In genomic region chr19:35403116-35403760, GRCh38 we compare ENCODE assay signal across 26 cellular contexts. TPM values are rescaled to one million over a fixed set of nuclear protein-coding genes. Genes with fewer than 3 reads are reported as not detected.
A peak's percentile ranks its signal among the peaks of the same experiment; 100 is the strongest.
DNase-seq lines count a peak whose midpoint lies in the region; ATAC-seq and TF ChIP-seq lines count a peak whose summit lies in the region.
"Had no signal": no experiment of that assay in that cellular context is flagged by ENCODE, and none has a peak within 500 bp of the region (broad histone marks: within the 10 kb centered on the region; RNA-seq: fewer than 3 reads in every experiment).

No MANE protein-coding gene starts in this region.

- intact Hi-C loops in activated CD4-positive, alpha-beta T cell treated with anti-CD3 and anti-CD28 coated beads for 36 hours (cut with DNase I, micrococcal nuclease) = loop anchor here in 1 of 2 experiments (5.0 kb wide), 1 partner anchor 59 kb away; no protein-coding TSS in a partner anchor
- intact Hi-C loops in activated CD4-positive, alpha-beta T cell treated with anti-CD3 and anti-CD28 coated beads, Interleukin-2, amount 10 ng/mL, durations not matched to agents 24 days and 14 days (cut with micrococcal nuclease) = no loop called here

- TF ChIP-seq CTCF in foreskin fibroblast (IDR thresholded peaks at IDR 0.05; ENCODE audit: low read depth, low read length) = no peak

- no peaks in the 10 kb centered on the region for H3K4me1 ChIP-seq in CD4-positive, CD25-positive, alpha-beta regulatory T cell (ENCODE audit: control insufficient read depth, insufficient read depth, low read length, poor library complexity, severe bottlenecking)
- H3K4me1 ChIP-seq: esophagus muscularis mucosa, pancreas had no signal

- POLR2A ChIA-PET in activated CD4-positive, alpha-beta T cell treated with anti-CD3 and anti-CD28 coated beads for 36 hours (lab: Charles Lee) = no interaction called here

- H3K9me3 ChIP-seq in CD4-positive, CD25-positive, alpha-beta regulatory T cell (ENCODE audit: control insufficient read depth in 2 of 2, low read length in 2 of 2) = no peaks in the 10 kb centered on the region
- H3K9me3 ChIP-seq: esophagus muscularis mucosa, pancreas had no signal

- no peak for ATAC-seq in activated CD4-positive, alpha-beta T cell treated with anti-CD3 and anti-CD28 coated beads for 36 hours
- no peak for ATAC-seq in CD4-positive, CD25-positive, alpha-beta regulatory T cell (ENCODE audit: low read depth in 2 of 2)
- ATAC-seq in effector memory CD8-positive, alpha-beta T cell (replicated peaks) = peak; percentile 72
- ATAC-seq: naive thymus-derived CD8-positive, alpha-beta T cell had no signal

- peak; percentile 24 for DNase-seq in activated CD4-positive, alpha-beta T cell treated with anti-CD3 and anti-CD28 coated beads for 36 hours
- no peak for DNase-seq in activated CD4-positive, alpha-beta T cell treated with anti-CD3 and anti-CD28 coated beads, Interleukin-2, amount 10 ng/mL, durations not matched to agents 24 days and 14 days
- no peak for DNase-seq in CD4-positive, CD25-positive, alpha-beta regulatory T cell
- DNase-seq in RPMI8226 (peak; percentile 86), HuH-7 (ENCODE audit: low spot score) (no peak), foreskin fibroblast (no peak), NCI-H1694 (lab: John Stamatoyannopoulos, UW) (no peak)
- DNase-seq in effector memory CD8-positive, alpha-beta T cell = no peak
- DNase-seq: activated CD4-positive, alpha-beta T cell treated with anti-CD3 and anti-CD28 coated beads, Interleukin-2, amount 50 U/mL, for 4 hours; COR-L47; DND-41; effector CD8-positive, alpha-beta T cell; HCEC 1CT; kidney glomerular epithelial cell; naive thymus-derived CD8-positive, alpha-beta T cell; NCI-H1436 treated with DMSO at 0.1 percent for 48 hours; pancreas; stimulated activated CD4-positive, alpha-beta T cell treated with anti-CD3 and anti-CD28 coated beads, Interleukin-4, amount 100 ng/mL, for 1 hour; substantia nigra had no signal

- CTCF ChIA-PET in activated CD4-positive, alpha-beta T cell treated with anti-CD3 and anti-CD28 coated beads for 36 hours (lab: Charles Lee) = interaction anchor here (1.0 to 1.5 kb wide), 2 partner anchors 35 to 56 kb away, joined by 3 to 4 read pairs; partner anchors contain the start of gene FFAR1

- no peak overlapping the region for H3K4me3 ChIP-seq in CD4-positive, CD25-positive, alpha-beta regulatory T cell (ENCODE audit: low read depth, low read length)
- H3K4me3 ChIP-seq in foreskin fibroblast (ENCODE audit: low read depth in 1 of 2, low read length in 2 of 2) = no peak overlapping the region
- H3K4me3 ChIP-seq: esophagus muscularis mucosa, pancreas, skin epidermis had no signal

- no peaks in the 10 kb centered on the region for H3K9me3 Mint-ChIP-seq in activated CD4-positive, alpha-beta T cell treated with anti-CD3 and anti-CD28 coated beads for 36 hours (ENCODE audit: low read depth)
- H3K9me3 Mint-ChIP-seq in activated CD4-positive, alpha-beta T cell treated with anti-CD3 and anti-CD28 coated beads, Interleukin-2, amount 10 ng/mL, durations not matched to agents 24 days and 14 days = no peaks in the 10 kb centered on the region
- peaks cover 0 to 1% (median 0%) of the 10 kb centered on the region in 7 donors for H3K9me3 Mint-ChIP-seq in CD4-positive, CD25-positive, alpha-beta regulatory T cell
- no peaks in the 10 kb centered on the region for H3K9me3 Mint-ChIP-seq in effector memory CD8-positive, alpha-beta T cell
- H3K9me3 Mint-ChIP-seq: naive thymus-derived CD8-positive, alpha-beta T cell had no signal

- no peak overlapping the region for H3K27ac ChIP-seq in CD4-positive, CD25-positive, alpha-beta regulatory T cell (ENCODE audit: insufficient read depth, low read length, poor library complexity, severe bottlenecking)
- H3K27ac ChIP-seq: 22Rv1, esophagus muscularis mucosa, pancreas, skin epidermis had no signal

- H3K27me3 ChIP-seq in CD4-positive, CD25-positive, alpha-beta regulatory T cell (ENCODE audit: control insufficient read depth, insufficient read depth, low read length) = no peaks in the 10 kb centered on the region
- H3K27me3 ChIP-seq: pancreas had no signal

- H3K27ac Mint-ChIP-seq in activated CD4-positive, alpha-beta T cell treated with anti-CD3 and anti-CD28 coated beads for 36 hours = no peak overlapping the region
- no peak overlapping the region for H3K27ac Mint-ChIP-seq in activated CD4-positive, alpha-beta T cell treated with anti-CD3 and anti-CD28 coated beads, Interleukin-2, amount 10 ng/mL, durations not matched to agents 24 days and 14 days
- H3K27ac Mint-ChIP-seq in CD4-positive, CD25-positive, alpha-beta regulatory T cell = peak overlapping the region in 2 of 3 donors; percentile 36 to 74
- no peak overlapping the region for H3K27ac Mint-ChIP-seq in effector memory CD8-positive, alpha-beta T cell
- H3K27ac Mint-ChIP-seq: activated naive CD8-positive, alpha-beta T cell; B cell; naive thymus-derived CD8-positive, alpha-beta T cell had no signal

- peaks cover 18% of the 10 kb centered on the region for H3K4me1 Mint-ChIP-seq in activated CD4-positive, alpha-beta T cell treated with anti-CD3 and anti-CD28 coated beads for 36 hours
- H3K4me1 Mint-ChIP-seq in activated CD4-positive, alpha-beta T cell treated with anti-CD3 and anti-CD28 coated beads, Interleukin-2, amount 10 ng/mL, durations not matched to agents 24 days and 14 days = peaks cover 9% of the 10 kb centered on the region
- H3K4me1 Mint-ChIP-seq in CD4-positive, CD25-positive, alpha-beta regulatory T cell = no peaks in the 10 kb centered on the region
- H3K4me1 Mint-ChIP-seq in effector memory CD8-positive, alpha-beta T cell (ENCODE audit: low read depth in 2 of 2) = peaks cover 0 to 1% of the 10 kb centered on the region in 2 donors

- H3K36me3 Mint-ChIP-seq in activated CD4-positive, alpha-beta T cell treated with anti-CD3 and anti-CD28 coated beads for 36 hours (ENCODE audit: low read depth) = no peaks in the 10 kb centered on the region
- no peaks in the 10 kb centered on the region for H3K36me3 Mint-ChIP-seq in activated CD4-positive, alpha-beta T cell treated with anti-CD3 and anti-CD28 coated beads, Interleukin-2, amount 10 ng/mL, durations not matched to agents 24 days and 14 days (ENCODE audit: low read depth)
- no peaks in the 10 kb centered on the region for H3K36me3 Mint-ChIP-seq in CD4-positive, CD25-positive, alpha-beta regulatory T cell
- H3K36me3 Mint-ChIP-seq in effector memory CD8-positive, alpha-beta T cell (ENCODE audit: insufficient read depth) = peaks cover 3% of the 10 kb centered on the region
- H3K36me3 Mint-ChIP-seq: activated naive CD8-positive, alpha-beta T cell; naive thymus-derived CD8-positive, alpha-beta T cell had no signal

- no peaks in the 10 kb centered on the region for H3K36me3 ChIP-seq in CD4-positive, CD25-positive, alpha-beta regulatory T cell (ENCODE audit: control insufficient read depth, insufficient read depth, low read length)
- H3K36me3 ChIP-seq: esophagus muscularis mucosa, pancreas had no signal

- no peak overlapping the region for H3K4me3 Mint-ChIP-seq in activated CD4-positive, alpha-beta T cell treated with anti-CD3 and anti-CD28 coated beads for 36 hours
- no peak overlapping the region for H3K4me3 Mint-ChIP-seq in activated CD4-positive, alpha-beta T cell treated with anti-CD3 and anti-CD28 coated beads, Interleukin-2, amount 10 ng/mL, durations not matched to agents 24 days and 14 days
- H3K4me3 Mint-ChIP-seq in CD4-positive, CD25-positive, alpha-beta regulatory T cell = no peak overlapping the region
- H3K4me3 Mint-ChIP-seq in effector memory CD8-positive, alpha-beta T cell = no peak overlapping the region
- H3K4me3 Mint-ChIP-seq: activated naive CD8-positive, alpha-beta T cell; B cell; naive thymus-derived CD8-positive, alpha-beta T cell had no signal

- peaks cover 3% of the 10 kb centered on the region for H3K27me3 Mint-ChIP-seq in activated CD4-positive, alpha-beta T cell treated with anti-CD3 and anti-CD28 coated beads for 36 hours
- peaks cover 4% of the 10 kb centered on the region for H3K27me3 Mint-ChIP-seq in activated CD4-positive, alpha-beta T cell treated with anti-CD3 and anti-CD28 coated beads, Interleukin-2, amount 10 ng/mL, durations not matched to agents 24 days and 14 days
- peaks cover 9% of the 10 kb centered on the region for H3K27me3 Mint-ChIP-seq in CD4-positive, CD25-positive, alpha-beta regulatory T cell
- peaks cover 14 to 25% of the 10 kb centered on the region in 2 donors for H3K27me3 Mint-ChIP-seq in effector memory CD8-positive, alpha-beta T cell
- H3K27me3 Mint-ChIP-seq: B cell had no signal

RNA-seq across cellular contexts. Expression of gene GPR42, which starts 32.4 kb away (rescaled TPM):
- total RNA-seq in activated CD4-positive, alpha-beta T cell treated with anti-CD3 and anti-CD28 coated beads for 36 hours = 1 to 10 TPM in 1 of 2 experiments, under 1 TPM in 1; 0.54 to 1.1 TPM
- 0.21 TPM in 1 of 2 replicates, not detected in the other for total RNA-seq in activated CD4-positive, alpha-beta T cell treated with anti-CD3 and anti-CD28 coated beads, Interleukin-2, amount 10 ng/mL, durations not matched to agents 24 days and 14 days
- total RNA-seq in CD4-positive, CD25-positive, alpha-beta regulatory T cell = not detected
- polyA plus RNA-seq in CD4-positive, CD25-positive, alpha-beta regulatory T cell = not detected
- total RNA-seq: B cell; chondrocyte; naive thymus-derived CD8-positive, alpha-beta T cell had no signal
- polyA plus RNA-seq: naive thymus-derived CD8-positive, alpha-beta T cell had no signal

RNA-seq across cellular contexts. Expression of gene FFAR2, which starts 44.8 kb away (rescaled TPM):
- not detected for total RNA-seq in activated CD4-positive, alpha-beta T cell treated with anti-CD3 and anti-CD28 coated beads for 36 hours
- not detected in 2 replicates for total RNA-seq in activated CD4-positive, alpha-beta T cell treated with anti-CD3 and anti-CD28 coated beads, Interleukin-2, amount 10 ng/mL, durations not matched to agents 24 days and 14 days
- not detected for total RNA-seq in CD4-positive, CD25-positive, alpha-beta regulatory T cell
- polyA plus RNA-seq in CD4-positive, CD25-positive, alpha-beta regulatory T cell = not detected
- total RNA-seq: B cell; chondrocyte; naive thymus-derived CD8-positive, alpha-beta T cell had no signal
- polyA plus RNA-seq: naive thymus-derived CD8-positive, alpha-beta T cell had no signal

RNA-seq across cellular contexts. Expression of gene FFAR3, which starts 45.0 kb away (rescaled TPM):
- total RNA-seq in activated CD4-positive, alpha-beta T cell treated with anti-CD3 and anti-CD28 coated beads for 36 hours = 1 to 10 TPM; 2.4 to 3.1 TPM
- 0.21 and 0.69 TPM in 2 replicates for total RNA-seq in activated CD4-positive, alpha-beta T cell treated with anti-CD3 and anti-CD28 coated beads, Interleukin-2, amount 10 ng/mL, durations not matched to agents 24 days and 14 days
- 1.7 TPM for total RNA-seq in CD4-positive, CD25-positive, alpha-beta regulatory T cell
- under 1 TPM in 1 of 4 donors, not detected in 3; 0.39 TPM for polyA plus RNA-seq in CD4-positive, CD25-positive, alpha-beta regulatory T cell
- total RNA-seq: B cell; chondrocyte; naive thymus-derived CD8-positive, alpha-beta T cell had no signal
- polyA plus RNA-seq: naive thymus-derived CD8-positive, alpha-beta T cell had no signal

RNA-seq across cellular contexts. Expression of gene FFAR1, which starts 55.5 kb away (rescaled TPM):
- under 1 TPM; 0.23 to 0.35 TPM for total RNA-seq in activated CD4-positive, alpha-beta T cell treated with anti-CD3 and anti-CD28 coated beads for 36 hours
- 0.12 and 0.14 TPM in 2 replicates for total RNA-seq in activated CD4-positive, alpha-beta T cell treated with anti-CD3 and anti-CD28 coated beads, Interleukin-2, amount 10 ng/mL, durations not matched to agents 24 days and 14 days
- not detected for total RNA-seq in CD4-positive, CD25-positive, alpha-beta regulatory T cell
- polyA plus RNA-seq in CD4-positive, CD25-positive, alpha-beta regulatory T cell = not detected
- total RNA-seq: chondrocyte; esophagus muscularis mucosa; mesenteric fat pad; naive thymus-derived CD8-positive, alpha-beta T cell had no signal
- polyA plus RNA-seq: naive thymus-derived CD8-positive, alpha-beta T cell had no signal

Comparison
In these comparisons a context has a peak if more than half of its experiments do, and no peak if none do; other contexts are left out.
1. DNase-seq: peak in activated CD4-positive, alpha-beta T cell treated with anti-CD3 and anti-CD28 coated beads for 36 hours (single experiment) and RPMI8226 (single experiment); none in activated CD4-positive, alpha-beta T cell treated with anti-CD3 and anti-CD28 coated beads, Interleukin-2, amount 10 ng/mL, durations not matched to agents 24 days and 14 days (single experiment), CD4-positive, CD25-positive, alpha-beta regulatory T cell (0 of 3), effector memory CD8-positive, alpha-beta T cell (0 of 3), HuH-7 (single experiment), foreskin fibroblast (0 of 2) and NCI-H1694 (single experiment).
2. H3K27ac Mint-ChIP-seq: peak in CD4-positive, CD25-positive, alpha-beta regulatory T cell (2 of 3); none in activated CD4-positive, alpha-beta T cell treated with anti-CD3 and anti-CD28 coated beads for 36 hours (single experiment), activated CD4-positive, alpha-beta T cell treated with anti-CD3 and anti-CD28 coated beads, Interleukin-2, amount 10 ng/mL, durations not matched to agents 24 days and 14 days (single experiment) and effector memory CD8-positive, alpha-beta T cell (0 of 2).